8 cellular contexts compared by ENCODE assay signal in genomic region chr15:64247906-64248541, GRCh38.
DNase-seq lines count a peak whose midpoint lies in the region; ATAC-seq and TF ChIP-seq lines count a peak whose summit lies in the region.

No MANE protein-coding gene starts in this region.

- no peaks in the 10 kb centered on the region for H3K36me3 ChIP-seq in CD8-positive, alpha-beta memory T cell (ENCODE audit: insufficient read depth, low read length)
- H3K36me3 ChIP-seq in brain microvascular endothelial cell (replicated peaks) = no peaks in the 10 kb centered on the region

- peak; percentile 63 for ATAC-seq in GM18873 (IDR thresholded peaks at IDR 0.05; ENCODE audit: low FRiP score, unreplicated experiment)
- peak; percentile 61 for ATAC-seq in HG03135 (IDR thresholded peaks at IDR 0.05; ENCODE audit: unreplicated experiment)
- ATAC-seq in HG02885 (IDR thresholded peaks at IDR 0.05; ENCODE audit: poor library complexity, unreplicated experiment) = no peak

- CTCF ChIA-PET in CD8-positive, alpha-beta memory T cell (lab: Charles Lee) = no interaction called here

- H3K4me1 Mint-ChIP-seq in CD8-positive, alpha-beta memory T cell = peaks cover 34 to 63% (median 63%) of the 10 kb centered on the region in 3 donors

- peak in 3 of 5 donors; percentile 6 to 69 (median 47) for DNase-seq in CD8-positive, alpha-beta memory T cell
- DNase-seq in NCI-H446 (lab: John Stamatoyannopoulos, UW) (peak; percentile 50 to 63), brain microvascular endothelial cell (peak; percentile 89), islet precursor cell (peak; percentile 83), superior temporal gyrus (ENCODE audit: extremely low spot score) (peak; percentile 67)

- peak overlapping the region; percentile 60 for H3K27ac ChIP-seq in CD8-positive, alpha-beta memory T cell (ENCODE audit: low read depth, low read length)
- peak overlapping the region; percentile 91 for H3K27ac ChIP-seq in brain microvascular endothelial cell

- H3K36me3 Mint-ChIP-seq in CD8-positive, alpha-beta memory T cell = peaks cover 8 to 17% (median 16%) of the 10 kb centered on the region in 3 donors

- H3K27ac Mint-ChIP-seq in CD8-positive, alpha-beta memory T cell = peak overlapping the region in 7 of 8 donors; percentile 31 to 80 (median 58)

- no peak overlapping the region for H3K4me3 ChIP-seq in CD8-positive, alpha-beta memory T cell (ENCODE audit: low read length)
- H3K4me3 ChIP-seq in brain microvascular endothelial cell (ENCODE audit: low read depth, low read length) = no peak overlapping the region

- H3K9me3 Mint-ChIP-seq in CD8-positive, alpha-beta memory T cell = no peaks in the 10 kb centered on the region

- no peaks in the 10 kb centered on the region for H3K9me3 ChIP-seq in CD8-positive, alpha-beta memory T cell (ENCODE audit: low read length)

- POLR2A ChIA-PET in CD8-positive, alpha-beta memory T cell (lab: Charles Lee) = no interaction called here

- no peak overlapping the region for H3K4me3 Mint-ChIP-seq in CD8-positive, alpha-beta memory T cell

- H3K27me3 Mint-ChIP-seq in CD8-positive, alpha-beta memory T cell = no peaks in the 10 kb centered on the region

- in situ Hi-C loops in brain microvascular endothelial cell (cut with HindIII; ENCODE audit: low pct_ligation_motif_present, low sequenced_read_pairs) = no loop called here

- peaks cover 12% of the 10 kb centered on the region for H3K4me1 ChIP-seq in CD8-positive, alpha-beta memory T cell (ENCODE audit: insufficient read depth, low read length)

- no peak for TF ChIP-seq CTCF in brain microvascular endothelial cell (IDR thresholded peaks at IDR 0.05; ENCODE audit: low read depth, low read length, missing control alignments)

- H3K27me3 ChIP-seq in CD8-positive, alpha-beta memory T cell (ENCODE audit: insufficient read depth, low read length, poor library complexity, severe bottlenecking) = no peaks in the 10 kb centered on the region
- H3K27me3 ChIP-seq in brain microvascular endothelial cell (replicated peaks) = no peaks in the 10 kb centered on the region
